22 cellular contexts compared by ENCODE assay signal in the genomic region with DNA sequence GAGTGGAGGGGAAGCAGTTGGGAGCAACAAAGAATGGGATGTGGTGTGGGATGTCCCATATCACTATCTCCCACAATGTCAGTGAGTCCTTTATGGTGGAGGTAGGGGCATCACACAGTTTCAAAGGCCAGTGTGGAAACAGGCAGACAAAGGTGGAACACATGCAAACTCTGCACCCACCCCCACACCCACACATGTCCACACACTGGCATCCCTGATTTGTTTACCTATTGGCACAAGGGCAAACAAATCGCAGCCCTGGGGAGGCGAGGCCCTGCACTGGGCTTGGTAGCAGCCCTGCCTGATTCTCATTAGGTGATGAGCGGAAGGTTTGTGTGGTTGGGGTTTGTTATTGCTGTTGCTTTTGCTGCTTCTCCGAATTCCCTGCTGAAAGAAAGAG.
"Had no signal": no experiment of that assay in that cellular context is flagged by ENCODE, and none has a peak within 500 bp of the region (broad histone marks: within the 10 kb centered on the region; RNA-seq: fewer than 3 reads in every experiment).

No MANE protein-coding gene starts in this region.

- H3K9ac ChIP-seq: KMS-11 had no signal

- H3K9me3 ChIP-seq: Peyer's patch, SJCRH30 had no signal

- H3K36me3 ChIP-seq: Peyer's patch, SJCRH30 had no signal

- DNase-seq: Kasumi-1, MM.1S, NCI-H1092 treated with DMSO at 0.1 percent for 48 hours, NCI-H146, NCI-H1694 treated with DMSO at 0.1 percent for 48 hours, NCI-H1930, NCI-H2081, NCI-H2107, NCI-H2227 treated with DMSO at 0.1 percent for 48 hours, NCI-H524, NCI-H526 treated with DMSO at 0.1 percent for 48 hours, NCI-H774, OCI-M1, PC-9, Peyer's patch, SHP77 treated with DMSO at 0.1 percent for 48 hours, SJCRH30 had no signal

- H3K27me3 ChIP-seq: Peyer's patch, SJCRH30 had no signal

- H3K4me2 ChIP-seq: KMS-11, PC-9 had no signal

- H3K36me3 Mint-ChIP-seq: IgD-negative memory B cell had no signal

- H3K9me3 Mint-ChIP-seq: IgD-negative memory B cell had no signal

- H3K27ac Mint-ChIP-seq: IgD-negative memory B cell had no signal

- H3K4me3 Mint-ChIP-seq: IgD-negative memory B cell had no signal

- H3K4me3 ChIP-seq: K562, PC-9, Peyer's patch, SJCRH30 had no signal

- H3K4me1 ChIP-seq: Peyer's patch, SJCRH30 had no signal

- H2AFZ ChIP-seq: PC-9 had no signal

- FAIRE-seq: K562 had no signal

- H3K27ac ChIP-seq: KMS-11, PC-9, Peyer's patch, SJCRH30 had no signal

- ATAC-seq: K562, Right ventricle myocardium inferior, SK-N-SH treated with all-trans-retinoic acid at 6 μM for 48 hours had no signal
